Comparison of ENCODE assay signal across 1 cellular context in genomic region chr4:48877827-48878535, GRCh38.
TF ChIP-seq lines count a peak whose summit lies in the region.

No MANE protein-coding gene starts in this region.

TF ChIP-seq in HepG2, 621 proteins besides CTCF, POLR2A, EP300 and RAD21:
- TF ChIP-seq STAG1 (CRISPR knock-in tag; IDR thresholded peaks at IDR 0.05), result peak; percentile 5; the same call in 1 of the 2 replicates
- no peak for TF ChIP-seq MIER3 (CRISPR knock-in tag; IDR thresholded peaks at IDR 0.05; ENCODE audit: borderline replicate concordance)
